ENCODE assay signal across 8 cellular contexts in genomic region chr5:173329370-173330150, GRCh38. TPM values are rescaled to one million over a fixed set of nuclear protein-coding genes. Genes with fewer than 3 reads are reported as not detected.
DNase-seq lines count a peak whose midpoint lies in the region; ATAC-seq, FAIRE-seq and TF ChIP-seq lines count a peak whose summit lies in the region.

No MANE protein-coding gene starts in this region.

- peaks cover 5 to 13% of the 10 kb centered on the region in 2 experiments for H3K36me3 ChIP-seq in HepG2 (replicated peaks in 1 of 2; ENCODE audit: control insufficient read depth in 1 of 2, insufficient read depth in 2 of 2, low read length in 2 of 2)
- H3K36me3 ChIP-seq in thoracic aorta = no peaks in the 10 kb centered on the region

- peak overlapping the region; percentile 82 for H3K9ac ChIP-seq in HepG2 (ENCODE audit: insufficient read depth, low read depth, low read length)

- ATAC-seq in GM19455 (IDR thresholded peaks at IDR 0.05; ENCODE audit: unreplicated experiment) (peak; percentile 40), HepG2 (peak; percentile 57), thoracic aorta (ENCODE audit: insufficient number of reproducible peaks, low FRiP score, low read depth) (no peak), HG03025 (IDR thresholded peaks at IDR 0.05; ENCODE audit: low FRiP score, unreplicated experiment) (no peak)
- ATAC-seq in activated naive CD8-positive, alpha-beta T cell treated with anti-CD3 and anti-CD28 coated beads, Interleukin-2, amount 50 U/mL, for 24 hours = peak; percentile 67

- peak; percentile 74 for DNase-seq in M059J (ENCODE audit: low read depth)
- DNase-seq in activated naive CD8-positive, alpha-beta T cell treated with anti-CD3 and anti-CD28 coated beads, Interleukin-2, amount 50 U/mL, for 24 hours = peak; percentile 82
- DNase-seq in HepG2 (ENCODE audit: low spot score) = peak; percentile 72
- DNase-seq in thoracic aorta (ENCODE audit: low spot score) = no peak
- DNase-seq in NCI-H82 (lab: John Stamatoyannopoulos, UW) = no peak

- peaks cover 5% of the 10 kb centered on the region for H3K9me3 Mint-ChIP-seq in activated naive CD8-positive, alpha-beta T cell treated with anti-CD3 and anti-CD28 coated beads, Interleukin-2, amount 50 U/mL, for 24 hours

- H3K27me3 Mint-ChIP-seq in activated naive CD8-positive, alpha-beta T cell treated with anti-CD3 and anti-CD28 coated beads, Interleukin-2, amount 50 U/mL, for 24 hours = peaks cover 61% of the 10 kb centered on the region

- TF ChIP-seq EP300 in HepG2 (IDR thresholded peaks at IDR 0.05; ENCODE audit: low read depth in 2 of 2, low read length in 2 of 2) (peak in 1 of 2 experiments; percentile 33; a peak in 2 of 4 replicates), HepG2 (CRISPR knock-in tag; IDR thresholded peaks at IDR 0.05; ENCODE audit: borderline replicate concordance) (peak; percentile 58; the same call in 1 of the 2 replicates)

- no TSS peak for BruUV-seq in HepG2 (replicated peaks; lab: Mats Ljungman, UMichigan)

- 0 out of 4 replicates have a peak, but pooled peaks of 1 of the 2 experiments have one; percentile 5 for TF ChIP-seq POLR2A in HepG2 (IDR thresholded peaks at IDR 0.05; ENCODE audit: insufficient read depth in 1 of 2, low read depth in 2 of 2, low read length in 2 of 2)

- H2AFZ ChIP-seq in HepG2 (ENCODE audit: low read length) = no peak overlapping the region

- peaks cover 39% of the 10 kb centered on the region for H3K4me1 Mint-ChIP-seq in activated naive CD8-positive, alpha-beta T cell treated with anti-CD3 and anti-CD28 coated beads, Interleukin-2, amount 50 U/mL, for 24 hours

- H3K79me2 ChIP-seq in HepG2 (ENCODE audit: insufficient read depth, low read length) = peaks cover 37% of the 10 kb centered on the region

- H3K4me3 ChIP-seq in HepG2 (replicated peaks in 1 of 3; ENCODE audit: insufficient read depth in 1 of 3, low read depth in 2 of 3, low read length in 3 of 3) (peak overlapping the region; percentile 87 to 97 (median 88)), thoracic aorta (peak overlapping the region; percentile 70)

- H3K36me3 Mint-ChIP-seq in activated naive CD8-positive, alpha-beta T cell treated with anti-CD3 and anti-CD28 coated beads, Interleukin-2, amount 50 U/mL, for 24 hours (ENCODE audit: low read depth) = peaks cover 26% of the 10 kb centered on the region

- CTCF ChIA-PET in HepG2 (lab: Yijun Ruan, JAX; ENCODE audit: low intra/inter-chr PET ratio, low total read pairs) = interaction anchor here (4.4 kb wide), 1 partner anchor 36 kb away, joined by 90 read pairs; no protein-coding TSS in a partner anchor

- H3K9me3 ChIP-seq in HepG2 (ENCODE audit: low read length) (no peaks in the 10 kb centered on the region), thoracic aorta (no peaks in the 10 kb centered on the region)

- H3K27ac Mint-ChIP-seq in activated naive CD8-positive, alpha-beta T cell treated with anti-CD3 and anti-CD28 coated beads, Interleukin-2, amount 50 U/mL, for 24 hours = peak overlapping the region; percentile 94

- peak overlapping the region; percentile 95 for H3K4me2 ChIP-seq in HepG2 (ENCODE audit: low read depth, low read length)

- WGBS in HepG2 (ENCODE audit: low lambda C conversion rate) = 0% methylated on average over 18 of the region's 76 CpGs

- peak; percentile 53 for TF ChIP-seq RAD21 in HepG2 (CRISPR knock-in tag; IDR thresholded peaks at IDR 0.05)

- H3K27me3 ChIP-seq in HepG2 (ENCODE audit: control insufficient read depth in 1 of 2, insufficient read depth in 2 of 2, low read length in 2 of 2) (no peaks in the 10 kb centered on the region; a peak in 1 of 5 replicates), thoracic aorta (replicated peaks; ENCODE audit: insufficient read depth) (peaks cover 12% of the 10 kb centered on the region)

- TF ChIP-seq CTCF in C4-2B (conservative IDR thresholded peaks at IDR 0.05) = peak; percentile 60
- peak; percentile 82 for TF ChIP-seq CTCF in HepG2 (CRISPR knock-in tag; IDR thresholded peaks at IDR 0.05)
- no peak for TF ChIP-seq CTCF in thoracic aorta (IDR thresholded peaks at IDR 0.05)

- POLR2A ChIA-PET in HepG2 (lab: Yijun Ruan, JAX) = interaction anchor here (0.6 to 7.2 kb wide), 16 partner anchors 12 to 857 kb away, joined by 3 to 513 read pairs (median 4); partner anchors contain the start of genes ATP6V0E1 and DUSP1

- FAIRE-seq in HepG2 (lab: Jason Lieb, UNC) = no peak

- H3K27ac ChIP-seq in C4-2B (peak overlapping the region; percentile 97), HepG2 (ENCODE audit: extremely low read length, insufficient read depth, low read length) (peak overlapping the region; percentile 90), thoracic aorta (no peak overlapping the region)

- in situ Hi-C loops in HepG2 (cut with HindIII; ENCODE audit: extremely low pct_ligation_motif_present, low pct_unique_long_range_greater_than_20kb) = loop anchor here (5.0 kb wide), 1 partner anchor 37 kb away; no protein-coding TSS in a partner anchor

- peak overlapping the region; percentile 91 for H3K4me3 Mint-ChIP-seq in activated naive CD8-positive, alpha-beta T cell treated with anti-CD3 and anti-CD28 coated beads, Interleukin-2, amount 50 U/mL, for 24 hours

- H3K4me1 ChIP-seq in HepG2 (ENCODE audit: insufficient read depth, low read length) = peaks cover 42% of the 10 kb centered on the region
- H3K4me1 ChIP-seq in thoracic aorta (ENCODE audit: control insufficient read depth in 1 of 2, low read depth in 2 of 2) = peaks cover 25 to 35% of the 10 kb centered on the region in 2 donors

- H4K20me1 ChIP-seq in HepG2 (ENCODE audit: insufficient read depth, low read length) = peaks cover 31% of the 10 kb centered on the region

- intact Hi-C loops in HepG2 (cut with micrococcal nuclease; ENCODE audit: unreplicated experiment) = no loop called here

TF ChIP-seq in HepG2, 621 proteins besides CTCF, POLR2A, EP300 and RAD21 (continues in another document):
- TF ChIP-seq, protein P1, sequence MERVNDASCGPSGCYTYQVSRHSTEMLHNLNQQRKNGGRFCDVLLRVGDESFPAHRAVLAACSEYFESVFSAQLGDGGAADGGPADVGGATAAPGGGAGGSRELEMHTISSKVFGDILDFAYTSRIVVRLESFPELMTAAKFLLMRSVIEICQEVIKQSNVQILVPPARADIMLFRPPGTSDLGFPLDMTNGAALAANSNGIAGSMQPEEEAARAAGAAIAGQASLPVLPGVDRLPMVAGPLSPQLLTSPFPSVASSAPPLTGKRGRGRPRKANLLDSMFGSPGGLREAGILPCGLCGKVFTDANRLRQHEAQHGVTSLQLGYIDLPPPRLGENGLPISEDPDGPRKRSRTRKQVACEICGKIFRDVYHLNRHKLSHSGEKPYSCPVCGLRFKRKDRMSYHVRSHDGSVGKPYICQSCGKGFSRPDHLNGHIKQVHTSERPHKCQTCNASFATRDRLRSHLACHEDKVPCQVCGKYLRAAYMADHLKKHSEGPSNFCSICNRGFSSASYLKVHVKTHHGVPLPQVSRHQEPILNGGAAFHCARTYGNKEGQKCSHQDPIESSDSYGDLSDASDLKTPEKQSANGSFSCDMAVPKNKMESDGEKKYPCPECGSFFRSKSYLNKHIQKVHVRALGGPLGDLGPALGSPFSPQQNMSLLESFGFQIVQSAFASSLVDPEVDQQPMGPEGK (CRISPR knock-in tag; IDR thresholded peaks at IDR 0.05) = peak; percentile 90
- TF ChIP-seq FUBP1 (CRISPR knock-in tag; IDR thresholded peaks at IDR 0.05; ENCODE audit: borderline replicate concordance) (no peak), ZKSCAN5 (CRISPR knock-in tag; IDR thresholded peaks at IDR 0.05) (no peak), TBX2 (CRISPR knock-in tag; IDR thresholded peaks at IDR 0.05; ENCODE audit: borderline replicate concordance) (peak; percentile 66; the same call in 1 of the 2 replicates), ZNF556 (CRISPR knock-in tag; IDR thresholded peaks at IDR 0.05; ENCODE audit: borderline replicate concordance) (peak; percentile 51), ZNF160 (CRISPR knock-in tag; IDR thresholded peaks at IDR 0.05) (no peak)

RNA-seq across cellular contexts. Expression of gene STC2, which starts 1.3 kb away (rescaled TPM):
- total RNA-seq in M059J (2014; rRNA removed; shearing (Covaris generic)) = 311 and 328 TPM in 2 replicates
- total RNA-seq in HepG2 (2016; rRNA removed; fragmentation: Illumina TruSeq; extraction: Trizol) (10.7 and 27.1 TPM in 2 replicates), thoracic aorta (1 to 10 TPM; 2.0 to 8.8 TPM)
- total RNA-seq in HepG2 (2016; cell fraction: cytosol; rRNA removed; fragmentation: Illumina TruSeq; extraction: Trizol; ENCODE audit: low read depth) = 2.6 and 3.3 TPM in 2 replicates
- total RNA-seq in HepG2 (2016; cell fraction: insoluble cytoplasmic fraction; rRNA removed; fragmentation: Illumina TruSeq; extraction: Trizol) = 7.9 and 28.0 TPM in 2 replicates
- total RNA-seq in HepG2 (2016; cell fraction: membrane; rRNA removed; fragmentation: Illumina TruSeq; extraction: Trizol) = 6.2 and 6.4 TPM in 2 replicates
- 33.8 and 37.3 TPM in 2 replicates for total RNA-seq in HepG2 (2016; cell fraction: nucleus; rRNA removed; fragmentation: Illumina TruSeq; extraction: Trizol)
- polyA plus RNA-seq in HepG2 (2011; rRNA removed) = 69.2 and 94.0 TPM in 2 replicates
- 102 and 149 TPM in 2 replicates for polyA plus RNA-seq in HepG2 (2011; cell fraction: cytosol; rRNA removed)
- 198 and 199 TPM in 2 replicates for polyA plus RNA-seq in HepG2 (2011; cell fraction: nucleus; rRNA removed)
- polyA plus RNA-seq in HepG2 (2012) = 94.1 and 190 TPM in 2 replicates
- 2.2 TPM in 2 replicates for polyA plus RNA-seq in HepG2 (2016; cell fraction: cytosol; fragmentation: Illumina TruSeq; extraction: Trizol; ENCODE audit: low read depth)
- polyA plus RNA-seq in HepG2 (2016; cell fraction: insoluble cytoplasmic fraction; fragmentation: Illumina TruSeq; extraction: Trizol; ENCODE audit: low read depth) = 8.5 and 9.7 TPM in 2 replicates
- 3.9 and 4.3 TPM in 2 replicates for polyA plus RNA-seq in HepG2 (2016; cell fraction: membrane; fragmentation: Illumina TruSeq; extraction: Trizol; ENCODE audit: low read depth)
- polyA plus RNA-seq in HepG2 (2016; cell fraction: nucleus; fragmentation: Illumina TruSeq; extraction: Trizol; ENCODE audit: insufficient read depth, low read depth) = 51.5 and 52.5 TPM in 2 replicates
- 19.1 and 61.4 TPM in 2 replicates for polyA minus RNA-seq in HepG2 (2011; rRNA and poly(A)+ RNA removed; ENCODE audit: low replicate concordance)
- polyA minus RNA-seq in HepG2 (2011; cell fraction: cytosol; rRNA and poly(A)+ RNA removed) = 90.7 and 104 TPM in 2 replicates
- polyA minus RNA-seq in HepG2 (2011; cell fraction: nucleus; rRNA and poly(A)+ RNA removed) = 135 and 186 TPM in 2 replicates

Comparison
In these comparisons a context has a peak if more than half of its experiments do, and no peak if none do; other contexts are left out.
1. H3K27ac ChIP-seq: peak in C4-2B (single experiment) and HepG2 (single experiment); none in thoracic aorta (0 of 2).
2. ATAC-seq: peak in GM19455 (single experiment), activated naive CD8-positive, alpha-beta T cell treated with anti-CD3 and anti-CD28 coated beads, Interleukin-2, amount 50 U/mL, for 24 hours (single experiment) and HepG2 (single experiment); none in thoracic aorta (single experiment) and HG03025 (single experiment).
3. DNase-seq: peak in M059J (single experiment), activated naive CD8-positive, alpha-beta T cell treated with anti-CD3 and anti-CD28 coated beads, Interleukin-2, amount 50 U/mL, for 24 hours (single experiment) and HepG2 (single experiment); none in thoracic aorta (single experiment) and NCI-H82 (single experiment).